8 cellular contexts compared by ENCODE assay signal in the genomic region with DNA sequence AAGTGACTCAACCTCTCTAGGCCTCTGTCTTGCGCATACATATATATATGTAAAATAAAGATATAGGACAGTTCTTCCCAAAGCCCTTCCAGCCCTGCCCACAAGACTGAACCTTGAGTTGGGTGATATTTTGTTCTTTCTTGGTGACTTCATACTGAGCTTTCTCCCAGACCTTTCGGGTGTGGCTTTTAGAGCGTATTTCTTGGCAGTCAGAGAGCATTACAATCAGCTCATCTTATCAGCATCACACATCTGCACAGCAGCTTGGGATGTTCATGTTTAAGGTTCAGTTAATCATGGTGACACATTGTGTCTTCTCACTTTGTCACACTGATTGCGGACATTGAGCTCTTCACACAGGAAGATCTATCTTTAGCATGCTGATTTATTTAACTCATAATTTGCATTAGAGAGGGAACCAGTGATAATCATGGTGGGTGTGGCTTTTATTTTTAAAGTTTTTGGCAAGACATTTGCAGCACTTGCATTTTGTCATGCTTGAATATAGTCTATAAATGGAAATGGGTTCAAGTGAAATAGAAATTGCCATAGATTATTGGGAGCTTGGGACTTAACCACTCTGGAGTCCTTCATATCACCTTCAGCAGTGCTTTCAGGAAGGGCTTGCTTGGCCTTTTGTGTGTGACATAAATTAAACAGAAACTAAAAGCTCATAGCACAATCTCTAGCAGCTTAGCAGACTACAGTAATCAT. TPM values are rescaled to one million over a fixed set of nuclear protein-coding genes. Genes with fewer than 3 reads are reported as not detected.
A peak's percentile ranks its signal among the peaks of the same experiment; 100 is the strongest.
DNase-seq lines count a peak whose midpoint lies in the region; ATAC-seq and TF ChIP-seq lines count a peak whose summit lies in the region.

No MANE protein-coding gene starts in this region.

- H3K27ac ChIP-seq in KMS-11: peak overlapping the region; percentile 61

- peaks cover 22% of the 10 kb centered on the region for H3K36me3 Mint-ChIP-seq in activated naive CD8-positive, alpha-beta T cell treated with anti-CD3 and anti-CD28 coated beads, Interleukin-2, amount 10 ng/mL, durations not matched to agents 7 days and 5 days

- POLR2A ChIA-PET in activated naive CD8-positive, alpha-beta T cell treated with anti-CD3 and anti-CD28 coated beads, Interleukin-2, amount 10 ng/mL, durations not matched to agents 7 days and 5 days (lab: Charles Lee): interaction anchor here (0.6 to 1.2 kb wide), 4 partner anchors 24 to 200 kb away, joined by 3 to 6 read pairs (median 4); no protein-coding TSS in a partner anchor

- peak overlapping the region; percentile 20; the same call in 1 of the 2 replicates for H3K9ac ChIP-seq in KMS-11

- H3K4me2 ChIP-seq in KMS-11: peak overlapping the region; percentile 73

- H3K4me1 ChIP-seq in KMS-11 (ENCODE audit: low read depth, poor library complexity, severe bottlenecking): peaks cover 37% of the 10 kb centered on the region

- H3K4me3 Mint-ChIP-seq in activated naive CD8-positive, alpha-beta T cell treated with anti-CD3 and anti-CD28 coated beads, Interleukin-2, amount 10 ng/mL, durations not matched to agents 7 days and 5 days: peak overlapping the region; percentile 73

- peaks cover 35% of the 10 kb centered on the region for H3K4me1 Mint-ChIP-seq in activated naive CD8-positive, alpha-beta T cell treated with anti-CD3 and anti-CD28 coated beads, Interleukin-2, amount 10 ng/mL, durations not matched to agents 7 days and 5 days

- no peaks in the 10 kb centered on the region for H3K27me3 Mint-ChIP-seq in activated naive CD8-positive, alpha-beta T cell treated with anti-CD3 and anti-CD28 coated beads, Interleukin-2, amount 10 ng/mL, durations not matched to agents 7 days and 5 days

- DNase-seq in Caki2 (ENCODE audit: low read depth) (peak; percentile 30), mucosa of gallbladder (ENCODE audit: low spot score) (peak; percentile 28), NCI-H2227 treated with DMSO at 0.1 percent for 48 hours (lab: John Stamatoyannopoulos, UW) (no peak), NCI-H2081 (lab: John Stamatoyannopoulos, UW) (no peak), NCI-H146 treated with DMSO at 0.1 percent for 48 hours (lab: John Stamatoyannopoulos, UW; ENCODE audit: unreplicated experiment) (no peak)
- DNase-seq in activated naive CD8-positive, alpha-beta T cell treated with anti-CD3 and anti-CD28 coated beads, Interleukin-2, amount 10 ng/mL, durations not matched to agents 7 days and 5 days: no peak

- no peak for TF ChIP-seq CTCF in KMS-11 (conservative IDR thresholded peaks at IDR 0.05; ENCODE audit: low read depth, low read length)

- H3K27ac Mint-ChIP-seq in activated naive CD8-positive, alpha-beta T cell treated with anti-CD3 and anti-CD28 coated beads, Interleukin-2, amount 10 ng/mL, durations not matched to agents 7 days and 5 days: peak overlapping the region; percentile 89

- no peak overlapping the region for H3K4me3 ChIP-seq in KMS-11 (IDR thresholded peaks at IDR 0.05; ENCODE audit: insufficient read depth, low read depth, low read length)

- no peaks in the 10 kb centered on the region for H3K36me3 ChIP-seq in KMS-11 (ENCODE audit: insufficient read depth)

- in situ Hi-C loops in Caki2 (cut with HindIII; ENCODE audit: low pct_unique_long_range_greater_than_20kb, low sequenced_read_pairs): no loop called here

- no peak overlapping the region for H2AFZ ChIP-seq in KMS-11 (ENCODE audit: low read depth)

- H4K20me1 ChIP-seq in KMS-11 (ENCODE audit: insufficient read depth): no peaks in the 10 kb centered on the region

- no peaks in the 10 kb centered on the region for H3K9me3 Mint-ChIP-seq in activated naive CD8-positive, alpha-beta T cell treated with anti-CD3 and anti-CD28 coated beads, Interleukin-2, amount 10 ng/mL, durations not matched to agents 7 days and 5 days

- H3K27me3 ChIP-seq in KMS-11 (ENCODE audit: insufficient read depth, low read depth): no peaks in the 10 kb centered on the region

- peak; percentile 62 for ATAC-seq in GM19455 (IDR thresholded peaks at IDR 0.05; ENCODE audit: unreplicated experiment)
- ATAC-seq in activated naive CD8-positive, alpha-beta T cell treated with anti-CD3 and anti-CD28 coated beads, Interleukin-2, amount 10 ng/mL, durations not matched to agents 7 days and 5 days (ENCODE audit: low read depth): peak; percentile 71

- H3K79me2 ChIP-seq in KMS-11 (ENCODE audit: insufficient read depth, low read depth): peaks cover 8% of the 10 kb centered on the region; the same call in 1 of the 2 replicates

RNA-seq across cellular contexts. Expression of a gene that starts 8.3 kb away (rescaled TPM):
- 19.3 and 19.9 TPM in 2 replicates for total RNA-seq in Caki2 (2014; rRNA removed; shearing (Covaris generic); ENCODE audit: low replicate concordance)
- total RNA-seq in activated naive CD8-positive, alpha-beta T cell treated with anti-CD3 and anti-CD28 coated beads, Interleukin-2, amount 10 ng/mL, durations not matched to agents 7 days and 5 days: 10 to 100 TPM; 14.3 to 14.4 TPM
- total RNA-seq in mucosa of gallbladder: 59.6 TPM

Comparison
In these comparisons a context has a peak if more than half of its experiments do, and no peak if none do; other contexts are left out.
1. DNase-seq: peak in Caki2 (single experiment) and mucosa of gallbladder (single experiment); none in activated naive CD8-positive, alpha-beta T cell treated with anti-CD3 and anti-CD28 coated beads, Interleukin-2, amount 10 ng/mL, durations not matched to agents 7 days and 5 days (single experiment), NCI-H2227 treated with DMSO at 0.1 percent for 48 hours (single experiment), NCI-H2081 (0 of 2) and NCI-H146 treated with DMSO at 0.1 percent for 48 hours (single experiment).